8 cellular contexts compared by ENCODE assay signal in genomic region chrX:45515262-45516215, GRCh38.
DNase-seq lines count a peak whose midpoint lies in the region; ATAC-seq and TF ChIP-seq lines count a peak whose summit lies in the region.

No MANE protein-coding gene starts in this region.

- no peaks in the 10 kb centered on the region for H3K9me3 Mint-ChIP-seq in activated T-cell treated with anti-CD3 and anti-CD28 coated beads, Interleukin-2, amount 50 U/mL, for 4 hours

- H3K4me3 Mint-ChIP-seq in activated T-cell treated with anti-CD3 and anti-CD28 coated beads, Interleukin-2, amount 50 U/mL, for 4 hours: no peak overlapping the region

- peak overlapping the region; percentile 70 for H3K27ac ChIP-seq in osteoblast (ENCODE audit: low read depth, low read length)

- peaks cover 11% of the 10 kb centered on the region for H3K4me1 Mint-ChIP-seq in activated T-cell treated with anti-CD3 and anti-CD28 coated beads, Interleukin-2, amount 50 U/mL, for 4 hours (ENCODE audit: low read depth)

- H3K27me3 Mint-ChIP-seq in activated T-cell treated with anti-CD3 and anti-CD28 coated beads, Interleukin-2, amount 50 U/mL, for 4 hours (ENCODE audit: low read depth): no peaks in the 10 kb centered on the region

- no peaks in the 10 kb centered on the region for H3K9me3 ChIP-seq in osteoblast (ENCODE audit: low read depth, low read length)

- H3K36me3 ChIP-seq in osteoblast (ENCODE audit: insufficient read depth, low read length): no peaks in the 10 kb centered on the region

- peak overlapping the region; percentile 62 for H3K4me2 ChIP-seq in osteoblast (ENCODE audit: insufficient read depth, low read length)

- DNase-seq in activated CD4-positive, CD25-positive, alpha-beta regulatory T cell (lab: John Stamatoyannopoulos, UW): no peak
- DNase-seq in NCI-H524 treated with DMSO at 0.1 percent for 48 hours (lab: John Stamatoyannopoulos, UW) (peak; percentile 4), fibroblast of mammary gland (ENCODE audit: low read depth) (peak; percentile 97), osteoblast (ENCODE audit: insufficient read length, low spot score, missing footprints) (peak; percentile 67), NCI-H526 treated with DMSO at 0.1 percent for 48 hours (lab: John Stamatoyannopoulos, UW) (no peak)
- DNase-seq in activated T-cell treated with anti-CD3 and anti-CD28 coated beads, Interleukin-2, amount 50 U/mL, for 4 hours: peak; percentile 6

- no peaks in the 10 kb centered on the region for H4K20me1 ChIP-seq in osteoblast (ENCODE audit: insufficient read depth, low read length)

- TF ChIP-seq CTCF in fibroblast of mammary gland (conservative IDR thresholded peaks at IDR 0.05; ENCODE audit: control insufficient read depth, insufficient read depth, low read depth, low read length): peak; percentile 79
- TF ChIP-seq CTCF in osteoblast (IDR thresholded peaks at IDR 0.05; ENCODE audit: extremely low read depth, low read depth, low read length): peak; percentile 89

- H3K79me2 ChIP-seq in osteoblast (ENCODE audit: insufficient read depth, low read length): no peaks in the 10 kb centered on the region

- peaks cover 32% of the 10 kb centered on the region for H3K4me1 ChIP-seq in osteoblast (ENCODE audit: insufficient read depth, low read length)

- H3K27me3 ChIP-seq in osteoblast (ENCODE audit: insufficient read depth, low read length): no peaks in the 10 kb centered on the region

- H3K4me3 ChIP-seq in fibroblast of mammary gland (ENCODE audit: control insufficient read depth, low read depth, low read length) (no peak overlapping the region), osteoblast (ENCODE audit: insufficient read depth, low read length) (no peak overlapping the region)

- no peaks in the 10 kb centered on the region for H3K36me3 Mint-ChIP-seq in activated T-cell treated with anti-CD3 and anti-CD28 coated beads, Interleukin-2, amount 50 U/mL, for 4 hours (ENCODE audit: insufficient read depth)

- H2AFZ ChIP-seq in osteoblast (ENCODE audit: low read length): no peak overlapping the region

- ATAC-seq in activated CD4-positive, CD25-positive, alpha-beta regulatory T cell treated with anti-CD3 and anti-CD28 coated beads, Interleukin-2, amount 50 U/mL, for 24 hours: peak; percentile 64 to 65
- ATAC-seq in activated T-cell treated with anti-CD3 and anti-CD28 coated beads, Interleukin-2, amount 50 U/mL, for 4 hours: peak; percentile 74 to 87
- no peak for ATAC-seq in HG03460 (IDR thresholded peaks at IDR 0.05; ENCODE audit: unreplicated experiment)

Comparison
In these comparisons a context has a peak if more than half of its experiments do, and no peak if none do; other contexts are left out.
1. DNase-seq: peak in NCI-H524 treated with DMSO at 0.1 percent for 48 hours (single experiment), activated T-cell treated with anti-CD3 and anti-CD28 coated beads, Interleukin-2, amount 50 U/mL, for 4 hours (single experiment), fibroblast of mammary gland (single experiment) and osteoblast (single experiment); none in activated CD4-positive, CD25-positive, alpha-beta regulatory T cell (0 of 4) and NCI-H526 treated with DMSO at 0.1 percent for 48 hours (single experiment).